In the genomic region with DNA sequence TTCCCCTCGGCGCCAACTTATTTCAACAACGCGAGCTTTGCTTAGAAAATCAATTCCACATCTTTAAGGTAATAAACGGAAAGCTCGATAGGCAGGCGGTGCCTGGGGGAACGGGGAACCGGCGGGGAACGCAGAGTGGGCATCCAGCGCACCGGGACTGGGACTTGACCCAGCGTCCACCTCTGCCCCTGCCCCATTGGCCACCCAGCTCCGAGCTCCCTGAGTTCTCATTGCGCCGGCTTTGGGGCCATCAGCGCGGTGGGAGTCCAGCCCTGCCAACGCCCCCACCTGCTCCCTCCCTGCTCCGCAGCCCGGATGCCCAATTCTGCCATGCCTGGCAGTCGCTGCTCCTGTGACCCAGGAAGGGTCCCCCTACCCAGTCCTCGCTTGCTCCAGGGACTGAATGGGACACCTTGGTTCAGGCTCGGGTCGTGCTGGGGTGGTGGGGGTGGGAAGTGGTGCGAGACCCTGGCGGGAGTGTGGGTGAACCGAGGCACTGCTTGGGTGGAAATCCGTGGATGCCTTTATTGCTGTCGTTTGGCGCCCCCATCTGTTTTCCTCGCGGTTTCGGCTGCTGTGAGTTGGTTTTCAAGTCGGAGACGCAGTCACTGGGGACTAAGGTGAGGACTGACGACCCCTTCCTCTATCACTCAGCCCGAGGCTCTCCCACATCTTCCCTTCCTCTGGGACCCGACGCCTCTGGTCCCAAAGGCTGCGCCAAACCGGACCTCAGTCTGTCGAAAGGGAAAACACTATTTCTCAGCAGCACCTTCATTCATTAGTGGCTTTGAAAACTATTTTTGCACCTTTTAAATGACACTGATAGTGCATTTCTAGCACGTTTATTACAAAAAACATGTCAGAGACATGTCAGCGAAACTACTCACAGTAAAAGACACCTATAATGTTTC, we compare ENCODE assay signal across 9 cellular contexts. TPM values are rescaled to one million over a fixed set of nuclear protein-coding genes. Genes with fewer than 3 reads are reported as not detected.
A peak's percentile ranks its signal among the peaks of the same experiment; 100 is the strongest.
DNase-seq lines count a peak whose midpoint lies in the region; ATAC-seq and TF ChIP-seq lines count a peak whose summit lies in the region.
"Had no signal": no experiment of that assay in that cellular context is flagged by ENCODE, and none has a peak within 500 bp of the region (broad histone marks: within the 10 kb centered on the region; RNA-seq: fewer than 3 reads in every experiment).

No MANE protein-coding gene starts in this region.

- H3K4me3 ChIP-seq in HAP-1 (0 out of 2 replicates have a peak overlapping the region, but pooled peaks have one; percentile 8), SJCRH30 (no peak overlapping the region), fibroblast of pulmonary artery (replicated peaks; ENCODE audit: low read depth, low read length) (no peak overlapping the region), gastrocnemius medialis (peak overlapping the region in 3 of 4 donors; percentile 13 to 31 (median 28))

- peak overlapping the region; percentile 51 for H3K4me3 Mint-ChIP-seq in CD4-positive, alpha-beta T cell

- H3K27ac ChIP-seq in CD4-positive, alpha-beta T cell (ENCODE audit: low read depth, low read length) = no peak overlapping the region
- H3K27ac ChIP-seq in SJCRH30 = no peak overlapping the region
- H3K27ac ChIP-seq in gastrocnemius medialis = no peak overlapping the region

- peaks cover 44% of the 10 kb centered on the region for H3K36me3 Mint-ChIP-seq in CD4-positive, alpha-beta T cell (ENCODE audit: low read depth)

- ATAC-seq in CD4-positive, alpha-beta T cell (ENCODE audit: poor library complexity) = no peak
- ATAC-seq in gastrocnemius medialis (no peak), GM18861 (IDR thresholded peaks at IDR 0.05; ENCODE audit: unreplicated experiment) (no peak)
- ATAC-seq: naive thymus-derived CD8-positive, alpha-beta T cell had no signal

- DNase-seq in CD4-positive, alpha-beta T cell = no peak
- DNase-seq in HAP-1 (ENCODE audit: low spot score in 2 of 2) (peak; percentile 32 to 71), SJCRH30 (peak; percentile 26 to 54), fibroblast of pulmonary artery (ENCODE audit: low read depth) (peak; percentile 37), gastrocnemius medialis (no peak), mucosa of gallbladder (ENCODE audit: low spot score) (no peak), NCI-H226 (no peak)

- POLR2A ChIA-PET in CD4-positive, alpha-beta T cell (lab: Charles Lee) = interaction anchor here (0.6 to 1.4 kb wide), 2 partner anchors 10 to 46 kb away, joined by 3 to 4 read pairs; no protein-coding TSS in a partner anchor

- TF ChIP-seq CTCF in CD4-positive, alpha-beta T cell (IDR thresholded peaks at IDR 0.05) = no peak
- peak; percentile 49 for TF ChIP-seq CTCF in fibroblast of pulmonary artery (IDR thresholded peaks at IDR 0.05; ENCODE audit: low read length, missing control alignments)
- peak in 4 of 5 experiments; percentile 29 to 54 (median 46) for TF ChIP-seq CTCF in gastrocnemius medialis (IDR thresholded peaks at IDR 0.05 in 4 of 5, conservative IDR thresholded peaks at IDR 0.05 in 1 of 5)

- H3K4me1 ChIP-seq in HAP-1 (peaks cover 10% of the 10 kb centered on the region), SJCRH30 (no peaks in the 10 kb centered on the region), gastrocnemius medialis (peaks cover 3 to 19% of the 10 kb centered on the region in 2 donors)

- intact Hi-C loops in CD4-positive, alpha-beta T cell (cut with DNase I, micrococcal nuclease) = loop anchor here in 1 of 2 experiments (5.0 to 10.0 kb wide), 2 partner anchors 46 to 1751 kb away; a partner anchor contains a TSS
- intact Hi-C loops in gastrocnemius medialis (cut with DNase I; ENCODE audit: low total_unique reads) = loop anchor here (1.0 kb wide), 1 partner anchor 396 kb away; no protein-coding TSS in a partner anchor

- CTCF ChIA-PET in CD4-positive, alpha-beta T cell (lab: Charles Lee) = no interaction called here

- no peak for TF ChIP-seq POLR2A in gastrocnemius medialis (IDR thresholded peaks at IDR 0.05)

- H3K27me3 Mint-ChIP-seq in CD4-positive, alpha-beta T cell = peaks cover 98% of the 10 kb centered on the region

- peaks cover 100% of the 10 kb centered on the region for H3K27me3 ChIP-seq in CD4-positive, alpha-beta T cell (ENCODE audit: control insufficient read depth, insufficient read depth, low read length)
- H3K27me3 ChIP-seq in HAP-1 (ENCODE audit: low read depth) (peaks cover 55% of the 10 kb centered on the region), SJCRH30 (no peaks in the 10 kb centered on the region; the same call in 1 of the 2 replicates), gastrocnemius medialis (peaks cover 97 to 100% (median 97%) of the 10 kb centered on the region in 3 donors)

- peak overlapping the region; percentile 81 for H3K27ac Mint-ChIP-seq in CD4-positive, alpha-beta T cell

- H3K9me3 Mint-ChIP-seq in CD4-positive, alpha-beta T cell = peaks cover 10% of the 10 kb centered on the region

- H3K9me3 ChIP-seq in CD4-positive, alpha-beta T cell (ENCODE audit: control insufficient read depth, low read length) = peaks cover 45% of the 10 kb centered on the region
- H3K9me3 ChIP-seq in HAP-1 = peaks cover 14% of the 10 kb centered on the region
- H3K9me3 ChIP-seq in SJCRH30 (replicated peaks) = no peaks in the 10 kb centered on the region
- H3K9me3 ChIP-seq in gastrocnemius medialis = no peaks in the 10 kb centered on the region

- H3K36me3 ChIP-seq in HAP-1 (replicated peaks) (no peaks in the 10 kb centered on the region), SJCRH30 (no peaks in the 10 kb centered on the region), gastrocnemius medialis (no peaks in the 10 kb centered on the region)

- in situ Hi-C loops in HAP-1 (cut with MboI; ENCODE audit: low sequenced_read_pairs) (loop anchor here (25.0 kb wide), 2 partner anchors 1049 to 1374 kb away; no protein-coding TSS in a partner anchor), gastrocnemius medialis (cut with MboI; ENCODE audit: low sequenced_read_pairs in 4 of 4) (loop anchor here in 2 of 4 donors (25.0 kb wide), 1 partner anchor 724 kb away; no protein-coding TSS in a partner anchor)

- H3K4me1 Mint-ChIP-seq in CD4-positive, alpha-beta T cell (ENCODE audit: low read depth) = peaks cover 32% of the 10 kb centered on the region

RNA-seq across cellular contexts. Expression of a gene that starts 2.4 kb away (rescaled TPM):
- total RNA-seq in CD4-positive, alpha-beta T cell = not detected
- not detected in 2 replicates for total RNA-seq in SJCRH30 (2014; rRNA removed; shearing (Covaris generic))
- total RNA-seq in gastrocnemius medialis (not detected), mucosa of gallbladder (not detected)
- total RNA-seq: naive thymus-derived CD8-positive, alpha-beta T cell had no signal

RNA-seq across cellular contexts. Expression of a gene that starts 6.4 kb away (rescaled TPM):
- total RNA-seq in CD4-positive, alpha-beta T cell = not detected
- total RNA-seq in SJCRH30 (2014; rRNA removed; shearing (Covaris generic)) = 11.0 and 13.6 TPM in 2 replicates
- total RNA-seq in gastrocnemius medialis (not detected), mucosa of gallbladder (not detected)
- total RNA-seq: naive thymus-derived CD8-positive, alpha-beta T cell had no signal

RNA-seq across cellular contexts. Expression of a gene that starts 13.5 kb away (rescaled TPM):
- not detected for total RNA-seq in CD4-positive, alpha-beta T cell
- 0.10 TPM in 1 of 2 replicates, not detected in the other for total RNA-seq in SJCRH30 (2014; rRNA removed; shearing (Covaris generic))
- total RNA-seq in gastrocnemius medialis (not detected), mucosa of gallbladder (not detected)
- total RNA-seq: naive thymus-derived CD8-positive, alpha-beta T cell had no signal

RNA-seq across cellular contexts. Expression of a gene that starts 21.0 kb away (rescaled TPM):
- total RNA-seq in CD4-positive, alpha-beta T cell = not detected
- total RNA-seq in SJCRH30 (2014; rRNA removed; shearing (Covaris generic)) = 3.1 and 3.7 TPM in 2 replicates
- under 1 TPM in 1 of 4 donors, not detected in 3; 0.24 TPM for total RNA-seq in gastrocnemius medialis
- total RNA-seq in mucosa of gallbladder = not detected
- total RNA-seq: naive thymus-derived CD8-positive, alpha-beta T cell had no signal

RNA-seq across cellular contexts. Expression of a gene that starts 30.5 kb away (rescaled TPM):
- not detected for total RNA-seq in CD4-positive, alpha-beta T cell
- total RNA-seq in SJCRH30 (2014; rRNA removed; shearing (Covaris generic)) = 1.3 and 2.2 TPM in 2 replicates
- under 1 TPM in 1 of 4 donors, not detected in 3; 0.15 TPM for total RNA-seq in gastrocnemius medialis
- total RNA-seq in mucosa of gallbladder = not detected
- total RNA-seq: naive thymus-derived CD8-positive, alpha-beta T cell had no signal

Comparison
In these comparisons a context has a peak if more than half of its experiments do, and no peak if none do; other contexts are left out.
1. DNase-seq: peak in HAP-1 (2 of 2), SJCRH30 (2 of 2) and fibroblast of pulmonary artery (single experiment); none in CD4-positive, alpha-beta T cell (0 of 10), gastrocnemius medialis (0 of 2), mucosa of gallbladder (single experiment) and NCI-H226 (single experiment).
2. H3K4me3 ChIP-seq: peak in HAP-1 (single experiment) and gastrocnemius medialis (3 of 4); none in SJCRH30 (single experiment) and fibroblast of pulmonary artery (single experiment).
3. RNA of a gene that starts 6.4 kb away (total RNA-seq): 11.0 to 13.6 TPM in SJCRH30; not detected in CD4-positive, alpha-beta T cell, not detected in gastrocnemius medialis and not detected in mucosa of gallbladder (single experiment); every median in the first group is over 10 times any median in the second.